8 cellular contexts compared by ENCODE assay signal in genomic region chr3:66499881-66500574, GRCh38. TPM values are rescaled to one million over a fixed set of nuclear protein-coding genes. Genes with fewer than 3 reads are reported as not detected.
DNase-seq lines count a peak whose midpoint lies in the region; ATAC-seq, FAIRE-seq and TF ChIP-seq lines count a peak whose summit lies in the region.

No MANE protein-coding gene starts in this region.

- H3K27ac ChIP-seq in A549, result peak overlapping the region; percentile 78 to 90

- H3K4me1 ChIP-seq in A549, result peaks cover 22% of the 10 kb centered on the region

- peak overlapping the region; percentile 71 for H3K27ac Mint-ChIP-seq in dendritic cell treated with granulocyte-macrophage colony-stimulating factor and Interleukin-4, amounts not matched to agents 40 ng/mL and 50 ng/mL, for 4 days

- H3K9me3 ChIP-seq in A549, result no peaks in the 10 kb centered on the region

- peaks cover 38% of the 10 kb centered on the region for H3K27me3 Mint-ChIP-seq in dendritic cell treated with granulocyte-macrophage colony-stimulating factor and Interleukin-4, amounts not matched to agents 40 ng/mL and 50 ng/mL, for 4 days

- CTCF ChIA-PET in A549 (lab: Yijun Ruan, JAX), result interaction anchor here (1.3 kb wide), 1 partner anchor 92 kb away, joined by 4 read pairs; no protein-coding TSS in a partner anchor

- H3K4me2 ChIP-seq in A549, result peak overlapping the region; percentile 80

- peak overlapping the region; percentile 82 for H3K4me3 Mint-ChIP-seq in dendritic cell treated with granulocyte-macrophage colony-stimulating factor and Interleukin-4, amounts not matched to agents 40 ng/mL and 50 ng/mL, for 4 days

- TF ChIP-seq CTCF in A549 (IDR thresholded peaks at IDR 0.05) (no peak), WI38 (IDR thresholded peaks at IDR 0.05; ENCODE audit: low read depth, low read length) (no peak)

- no peaks in the 10 kb centered on the region for H3K9me3 Mint-ChIP-seq in dendritic cell treated with granulocyte-macrophage colony-stimulating factor and Interleukin-4, amounts not matched to agents 40 ng/mL and 50 ng/mL, for 4 days

- WGBS in A549 (ENCODE audit: missing lambda C conversion rate), result 56% methylated on average over 17 of the region's 80 CpGs

- no peak for TF ChIP-seq RAD21 in A549 (conservative IDR thresholded peaks at IDR 0.05 in 1 of 2, IDR thresholded peaks at IDR 0.05 in 1 of 2)

- no peak for FAIRE-seq in A549 (lab: Jason Lieb, UNC)

- TF ChIP-seq EP300 in A549 (IDR thresholded peaks at IDR 0.05), result no peak

- H3K4me3 ChIP-seq in A549 (peak overlapping the region; percentile 96), WI38 (ENCODE audit: low read depth, low read length) (peak overlapping the region; percentile 93)

- DNase-seq in A549 (ENCODE audit: low read depth in 1 of 2, low spot score in 1 of 2), result peak in 1 of 2 experiments; percentile 20
- peak; percentile 23 to 39 for DNase-seq in lung microvascular endothelial cell (ENCODE audit: low read depth in 2 of 2)
- peak in 4 of 6 experiments; percentile 15 to 48 (median 38) for DNase-seq in stimulated activated naive CD4-positive, alpha-beta T cell (lab: John Stamatoyannopoulos, UW)
- DNase-seq in NCI-H1694 (lab: John Stamatoyannopoulos, UW), result no peak

- intact Hi-C loops in dendritic cell treated with granulocyte-macrophage colony-stimulating factor and Interleukin-4, amounts not matched to agents 40 ng/mL and 50 ng/mL, for 4 days (cut with micrococcal nuclease), result loop anchor here (5.0 to 10.0 kb wide), 3 partner anchors 145 to 497 kb away; partner anchors contain the start of genes KBTBD8 and SLC25A26

- TF ChIP-seq POLR2A in A549 (IDR thresholded peaks at IDR 0.05; ENCODE audit: low read length), result no peak

- ATAC-seq in A549 (peak; percentile 18 to 37; a peak in 5 of 6 replicates), GM18520 (IDR thresholded peaks at IDR 0.05; ENCODE audit: unreplicated experiment) (peak; percentile 5), HG03045 (IDR thresholded peaks at IDR 0.05; ENCODE audit: unreplicated experiment) (peak; percentile 16)

- peaks cover 31% of the 10 kb centered on the region for H3K4me1 Mint-ChIP-seq in dendritic cell treated with granulocyte-macrophage colony-stimulating factor and Interleukin-4, amounts not matched to agents 40 ng/mL and 50 ng/mL, for 4 days (ENCODE audit: low read depth)

- POLR2A ChIA-PET in A549 (lab: Yijun Ruan, JAX), result no interaction called here

- peaks cover 7% of the 10 kb centered on the region for H3K36me3 Mint-ChIP-seq in dendritic cell treated with granulocyte-macrophage colony-stimulating factor and Interleukin-4, amounts not matched to agents 40 ng/mL and 50 ng/mL, for 4 days (ENCODE audit: low read depth)

TF ChIP-seq in A549, 52 proteins besides CTCF, POLR2A, EP300 and RAD21:
- TF ChIP-seq HDAC2 (IDR thresholded peaks at IDR 0.05) (no peak), RARB (CRISPR knock-in tag; IDR thresholded peaks at IDR 0.05) (no peak), HOXB13 (CRISPR knock-in tag; IDR thresholded peaks at IDR 0.05; ENCODE audit: low read depth) (no peak), ZFP36 (IDR thresholded peaks at IDR 0.05; ENCODE audit: borderline replicate concordance, partially characterized antibody) (no peak)

RNA-seq across cellular contexts. Expression of gene LRIG1, which starts 0.8 kb away (rescaled TPM):
- 6.2 and 11.2 TPM in 2 replicates for polyA plus RNA-seq in A549 (2011; rRNA removed)
- polyA plus RNA-seq in A549 (2012; cell fraction: cytosol; rRNA removed), result 3.8 and 5.4 TPM in 2 replicates
- 8.5 and 8.8 TPM in 2 replicates for polyA plus RNA-seq in A549 (2012; cell fraction: nucleus; rRNA removed)
- polyA plus RNA-seq in A549 (2017; fragmentation: RNase III; extraction: RNeasy Plus Mini Kit Qiagen cat#74134 plus additional on column Dnase treatment), result 1.8 to 2.9 TPM (median 2.6 TPM) in 3 replicates
- polyA minus RNA-seq in A549 (2011; rRNA and poly(A)+ RNA removed), result 18.4 and 19.3 TPM in 2 replicates
- 32.5 and 38.9 TPM in 2 replicates for total RNA-seq in lung microvascular endothelial cell
